ENCODE assay signal across 8 cellular contexts in the genomic region with DNA sequence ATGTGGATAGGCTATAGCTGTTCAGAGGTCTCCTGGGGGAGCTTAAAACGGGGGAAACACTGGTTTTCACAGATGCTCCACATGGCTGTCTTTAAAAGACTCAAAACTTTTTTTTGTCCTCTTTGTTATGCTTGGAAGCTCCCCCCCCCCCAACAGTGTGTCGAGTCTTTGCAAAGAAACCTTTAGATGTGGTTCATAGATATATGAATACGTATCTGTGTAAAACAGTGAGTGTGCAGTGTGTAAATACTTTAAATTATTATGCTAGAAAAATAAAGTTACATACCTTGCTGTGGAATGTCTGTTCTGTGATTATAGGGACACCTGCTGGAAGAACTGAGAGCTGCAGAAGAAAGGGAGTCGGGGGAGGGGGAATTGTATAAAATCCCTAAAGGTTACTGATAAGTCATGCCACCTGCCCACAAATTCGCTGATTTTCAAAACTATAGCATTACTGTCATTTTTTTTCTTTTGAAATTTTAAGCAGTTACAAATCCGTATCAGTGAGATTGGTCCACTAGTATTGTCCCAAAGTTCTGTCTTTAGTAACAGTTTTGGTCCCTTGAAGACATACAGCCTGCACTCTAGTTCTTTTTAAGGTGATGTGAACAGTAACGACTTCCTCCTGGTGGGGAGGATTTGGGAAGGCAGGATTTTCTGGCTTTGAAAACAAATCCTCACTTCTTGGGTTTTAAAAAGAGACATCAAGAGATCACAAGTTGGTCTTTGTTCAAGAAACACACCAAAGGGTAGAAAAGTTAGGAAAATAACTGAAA. TPM values are rescaled to one million over a fixed set of nuclear protein-coding genes. Genes with fewer than 3 reads are reported as not detected.
DNase-seq lines count a peak whose midpoint lies in the region; ATAC-seq, FAIRE-seq and TF ChIP-seq lines count a peak whose summit lies in the region.

No MANE protein-coding gene starts in this region.

- H3K4me3 ChIP-seq in Caco-2 (ENCODE audit: low read depth, low read length) = no peak overlapping the region
- H3K4me3 ChIP-seq in small intestine (ENCODE audit: low read depth in 1 of 2, low read length in 2 of 2) = no peak overlapping the region

- no peak for FAIRE-seq in small intestine (lab: Jason Lieb, UNC)

- peaks cover 3% of the 10 kb centered on the region for H3K36me3 ChIP-seq in Caco-2 (ENCODE audit: control insufficient read depth, insufficient read depth, low read length)
- H3K36me3 ChIP-seq in small intestine (ENCODE audit: control insufficient read depth in 2 of 2, insufficient read depth in 2 of 2, low read length in 2 of 2) = no peaks in the 10 kb centered on the region

- no peaks in the 10 kb centered on the region for H3K4me1 ChIP-seq in Caco-2
- peaks cover 1 to 3% of the 10 kb centered on the region in 2 donors for H3K4me1 ChIP-seq in small intestine (ENCODE audit: control insufficient read depth in 2 of 2, insufficient read depth in 1 of 2, low read depth in 1 of 2, low read length in 1 of 2)

- intact Hi-C loops in Caco-2 (cut with micrococcal nuclease; ENCODE audit: unreplicated experiment) = loop anchor here (1.0 kb wide), 3 partner anchors 23 to 1499 kb away; a partner anchor contains a TSS
- intact Hi-C loops in left ventricle myocardium superior (cut with micrococcal nuclease) = no loop called here

- H3K27ac ChIP-seq in small intestine (ENCODE audit: low read depth in 1 of 2, low read length in 1 of 2) = no peak overlapping the region

- no peaks in the 10 kb centered on the region for H3K27me3 ChIP-seq in Caco-2 (replicated peaks; ENCODE audit: control insufficient read depth, insufficient read depth, low read length)
- H3K27me3 ChIP-seq in small intestine (ENCODE audit: control insufficient read depth in 2 of 2, insufficient read depth in 2 of 2, low read length in 2 of 2) = no peaks in the 10 kb centered on the region

- POLR2A ChIA-PET in Caco-2 (lab: Charles Lee) = no interaction called here

- peak; percentile 62 to 71 for DNase-seq in Caco-2
- DNase-seq in OCI-M1 (lab: John Stamatoyannopoulos, UW) = peak; percentile 77
- peak; percentile 39 for DNase-seq in activated naive CD8-positive, alpha-beta T cell treated with anti-CD3 and anti-CD28 coated beads for 36 hours
- no peak for DNase-seq in left ventricle myocardium superior
- DNase-seq in small intestine = peak; percentile 73
- DNase-seq in NCI-H187 treated with DMSO at 0.1 percent for 48 hours (lab: John Stamatoyannopoulos, UW) = no peak

- H3K27me3 Mint-ChIP-seq in Caco-2 (ENCODE audit: insufficient read depth, unreplicated experiment) = no peaks in the 10 kb centered on the region
- H3K27me3 Mint-ChIP-seq in activated naive CD8-positive, alpha-beta T cell treated with anti-CD3 and anti-CD28 coated beads for 36 hours = no peaks in the 10 kb centered on the region

- H3K9me3 ChIP-seq in Caco-2 (no peaks in the 10 kb centered on the region), small intestine (ENCODE audit: control insufficient read depth, low read depth) (no peaks in the 10 kb centered on the region)

- 1 to 12% (median 5%) methylated on average over 7 of the region's 7 CpGs for WGBS in small intestine, 3 donors

- BruUV-seq in Caco-2 (replicated peaks; lab: Mats Ljungman, UMichigan) = no TSS peak

- H3K4me1 Mint-ChIP-seq in Caco-2 (ENCODE audit: low read depth, unreplicated experiment) = peaks cover 7% of the 10 kb centered on the region
- peaks cover 9% of the 10 kb centered on the region for H3K4me1 Mint-ChIP-seq in activated naive CD8-positive, alpha-beta T cell treated with anti-CD3 and anti-CD28 coated beads for 36 hours

- ATAC-seq in GM18907 (IDR thresholded peaks at IDR 0.05; ENCODE audit: unreplicated experiment) (peak; percentile 75), HG03139 (IDR thresholded peaks at IDR 0.05; ENCODE audit: unreplicated experiment) (peak; percentile 73), left ventricle myocardium superior (peak; percentile 57)

- peaks cover 15% of the 10 kb centered on the region for H3K36me3 Mint-ChIP-seq in Caco-2 (ENCODE audit: insufficient read depth, unreplicated experiment)
- no peaks in the 10 kb centered on the region for H3K36me3 Mint-ChIP-seq in activated naive CD8-positive, alpha-beta T cell treated with anti-CD3 and anti-CD28 coated beads for 36 hours

- no peaks in the 10 kb centered on the region for H3K9me3 Mint-ChIP-seq in Caco-2 (ENCODE audit: unreplicated experiment)
- H3K9me3 Mint-ChIP-seq in activated naive CD8-positive, alpha-beta T cell treated with anti-CD3 and anti-CD28 coated beads for 36 hours = no peaks in the 10 kb centered on the region

- CTCF ChIA-PET in Caco-2 (lab: Charles Lee) = interaction anchor here (0.6 to 1.9 kb wide), 7 partner anchors 12 to 1498 kb away, joined by 3 to 20 read pairs (median 5); no protein-coding TSS in a partner anchor

- H3K4me3 Mint-ChIP-seq in Caco-2 (ENCODE audit: unreplicated experiment) = peak overlapping the region; percentile 17
- H3K4me3 Mint-ChIP-seq in activated naive CD8-positive, alpha-beta T cell treated with anti-CD3 and anti-CD28 coated beads for 36 hours = no peak overlapping the region

- peak overlapping the region; percentile 62 for H3K27ac Mint-ChIP-seq in Caco-2 (ENCODE audit: unreplicated experiment)
- H3K27ac Mint-ChIP-seq in activated naive CD8-positive, alpha-beta T cell treated with anti-CD3 and anti-CD28 coated beads for 36 hours = no peak overlapping the region

- TF ChIP-seq CTCF in Caco-2 (IDR thresholded peaks at IDR 0.05; ENCODE audit: insufficient read depth in 1 of 2, low read depth in 1 of 2, low read length in 1 of 2, severe bottlenecking in 1 of 2, unreplicated experiment in 1 of 2) = peak; percentile 65 to 86

RNA-seq across cellular contexts. Expression of a gene that starts 22.9 kb away (rescaled TPM):
- total RNA-seq in Caco-2 (2022) (16.4 and 17.8 TPM in 2 replicates), left ventricle myocardium superior (14.3 TPM)
- 1 to 10 TPM; 4.3 to 4.9 TPM for total RNA-seq in activated naive CD8-positive, alpha-beta T cell treated with anti-CD3 and anti-CD28 coated beads for 36 hours
- polyA plus RNA-seq in small intestine = 10 to 100 TPM in 1 of 3 donors, 1 to 10 TPM in 2; 3.2 to 55.7 (median 3.6) TPM

Comparison
In these comparisons a context has a peak if more than half of its experiments do, and no peak if none do; other contexts are left out.
1. DNase-seq: peak in Caco-2 (2 of 2), OCI-M1 (single experiment), activated naive CD8-positive, alpha-beta T cell treated with anti-CD3 and anti-CD28 coated beads for 36 hours (single experiment) and small intestine (single experiment); none in left ventricle myocardium superior (single experiment) and NCI-H187 treated with DMSO at 0.1 percent for 48 hours (single experiment).
2. Peak in every context shown above with its lines, with median percentiles within 50 percentile points of each other: ATAC-seq.